ENCODE assay signal across 20 cellular contexts in the genomic region with DNA sequence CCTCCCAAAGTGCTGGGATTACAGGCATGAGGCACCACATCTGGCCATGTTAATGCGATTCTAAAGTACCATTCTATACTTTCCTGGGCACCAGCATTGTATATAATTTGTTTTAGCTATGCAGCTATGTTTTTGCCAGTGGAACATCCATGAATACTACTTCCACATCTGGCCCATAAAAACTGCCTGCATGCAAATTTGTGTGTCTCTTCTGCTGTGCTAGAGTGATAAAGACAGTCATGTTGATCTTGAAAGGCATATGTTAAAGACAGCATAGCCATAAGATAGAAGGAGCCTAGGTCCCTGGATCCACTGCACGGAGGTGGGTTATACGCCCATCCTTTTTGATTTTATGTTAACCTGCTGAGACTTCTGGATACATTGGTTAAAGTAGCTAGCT. TPM values are rescaled to one million over a fixed set of nuclear protein-coding genes. Genes with fewer than 3 reads are reported as not detected.
A peak's percentile ranks its signal among the peaks of the same experiment; 100 is the strongest.
DNase-seq lines count a peak whose midpoint lies in the region; ATAC-seq, FAIRE-seq and TF ChIP-seq lines count a peak whose summit lies in the region.
"Had no signal": no experiment of that assay in that cellular context is flagged by ENCODE, and none has a peak within 500 bp of the region (broad histone marks: within the 10 kb centered on the region; RNA-seq: fewer than 3 reads in every experiment).

No MANE protein-coding gene starts in this region.

- H3K9ac ChIP-seq in K562 (ENCODE audit: insufficient read depth in 1 of 2, low read depth in 2 of 2, low read length in 2 of 2): no peak overlapping the region
- H3K9ac ChIP-seq: BLaER1 had no signal

- CTCF ChIA-PET in A549 (lab: Yijun Ruan, JAX): interaction anchor here (0.6 to 1.2 kb wide), 2 partner anchors 33 to 34 kb away, joined by 3 read pairs; no protein-coding TSS in a partner anchor
- CTCF ChIA-PET in K562 (lab: Yijun Ruan, JAX; ENCODE audit: low intra/inter-chr PET ratio): no interaction called here

- no peak overlapping the region for H2AFZ ChIP-seq in K562 (ENCODE audit: low read depth, low read length)

- no peak for ATAC-seq in A549
- ATAC-seq in K562: peak; percentile 36; the same call in 1 of the 3 replicates
- no peak for ATAC-seq in HG03045 (IDR thresholded peaks at IDR 0.05; ENCODE audit: unreplicated experiment)
- ATAC-seq: GM12878 had no signal

- H3K9me1 ChIP-seq in K562 (ENCODE audit: control insufficient read depth, insufficient read depth, low read length): no peaks in the 10 kb centered on the region

- WGBS in A549 (ENCODE audit: missing lambda C conversion rate): 89% methylated on average over 3 of the region's 3 CpGs
- WGBS in K562 (ENCODE audit: insufficient coverage, low coverage, missing lambda C conversion rate): 75% methylated on average over 3 of the region's 3 CpGs
- 97% methylated on average over 3 of the region's 3 CpGs for WGBS in prostate gland

- intact Hi-C loops in K562 (cut with micrococcal nuclease): no loop called here
- intact Hi-C loops in prostate gland (cut with DNase I): no loop called here

- TF ChIP-seq RAD21 in A549 (conservative IDR thresholded peaks at IDR 0.05 in 1 of 2, IDR thresholded peaks at IDR 0.05 in 1 of 2) (no peak), K562 (CRISPR knock-in tag; conservative IDR thresholded peaks at IDR 0.05 in 1 of 2, IDR thresholded peaks at IDR 0.05 in 1 of 2) (no peak)

- TF ChIP-seq EP300 in A549 (IDR thresholded peaks at IDR 0.05): no peak
- TF ChIP-seq EP300 in K562 (IDR thresholded peaks at IDR 0.05; ENCODE audit: low read length): no peak

- TF ChIP-seq CTCF in A549 (IDR thresholded peaks at IDR 0.05): no peak
- no peak for TF ChIP-seq CTCF in K562 (IDR thresholded peaks at IDR 0.05 in 2 of 3, conservative IDR thresholded peaks at IDR 0.05 in 1 of 3; ENCODE audit: insufficient read depth in 2 of 3, low read depth in 1 of 3, low read length in 3 of 3)
- no peak for TF ChIP-seq CTCF in prostate gland (IDR thresholded peaks at IDR 0.05)
- no peak for TF ChIP-seq CTCF in D721Med (IDR thresholded peaks at IDR 0.05; ENCODE audit: insufficient read depth, missing control alignments)

- H3K27me3 ChIP-seq in K562 (ENCODE audit: control insufficient read depth in 2 of 2, insufficient read depth in 2 of 2, low read length in 2 of 2) (no peaks in the 10 kb centered on the region), prostate gland (replicated peaks; ENCODE audit: insufficient read depth) (no peaks in the 10 kb centered on the region)
- H3K27me3 ChIP-seq: BLaER1 had no signal

- H3K4me3 ChIP-seq in A549 (no peak overlapping the region), K562 (no peak overlapping the region), prostate gland (no peak overlapping the region)
- H3K4me3 ChIP-seq: BLaER1, GM12878 had no signal

- FAIRE-seq in A549 (lab: Jason Lieb, UNC): no peak
- no peak for FAIRE-seq in K562 (lab: Jason Lieb, UNC)
- FAIRE-seq in D721Med (lab: Jason Lieb, UNC): no peak
- FAIRE-seq: G401.6, GM12878, GM12892, GM18507 had no signal

- H3K4me2 ChIP-seq in A549 (no peak overlapping the region), K562 (ENCODE audit: insufficient read depth, low read length) (no peak overlapping the region)
- H3K4me2 ChIP-seq: BLaER1 had no signal

- in situ Hi-C loops in K562 (cut with MboI): no loop called here

- H3K9me3 ChIP-seq in A549 (no peaks in the 10 kb centered on the region), K562 (replicated peaks; ENCODE audit: control insufficient read depth, insufficient read depth, low read depth, low read length) (no peaks in the 10 kb centered on the region), prostate gland (no peaks in the 10 kb centered on the region)
- H3K9me3 ChIP-seq: BE2C, BLaER1 had no signal

- H3K27ac ChIP-seq in A549: no peak overlapping the region
- H3K27ac ChIP-seq in K562 (ENCODE audit: extremely low read depth, low read depth, low read length): no peak overlapping the region
- no peak overlapping the region for H3K27ac ChIP-seq in prostate gland
- H3K27ac ChIP-seq: 22Rv1, BLaER1 had no signal

- no TSS peak for BruUV-seq in K562 (replicated peaks; lab: Mats Ljungman, UMichigan)

- POLR2A ChIA-PET in A549 (lab: Yijun Ruan, JAX): no interaction called here
- POLR2A ChIA-PET in K562 (lab: Yijun Ruan, JAX): interaction anchor here (0.5 to 0.7 kb wide), 2 partner anchors 20 to 161 kb away, joined by 3 read pairs; no protein-coding TSS in a partner anchor

- no peaks in the 10 kb centered on the region for H3K79me2 ChIP-seq in K562 (ENCODE audit: control insufficient read depth, insufficient read depth, low read length)

- no peaks in the 10 kb centered on the region for H4K20me1 ChIP-seq in K562 (replicated peaks; ENCODE audit: control insufficient read depth, insufficient read depth, low read length)
- H4K20me1 ChIP-seq: BLaER1 had no signal

- H3K36me3 ChIP-seq in K562 (ENCODE audit: control insufficient read depth, insufficient read depth, low read length) (no peaks in the 10 kb centered on the region), prostate gland (no peaks in the 10 kb centered on the region)
- H3K36me3 ChIP-seq: BE2C, BLaER1 had no signal

- DNase-seq in A549 (ENCODE audit: low read depth in 1 of 2, low spot score in 1 of 2) (no peak), K562 (ENCODE audit: extremely low read depth in 1 of 4, low spot score in 3 of 4) (no peak), islet precursor cell (peak; percentile 2), prostate gland (ENCODE audit: low spot score) (no peak), D721Med (ENCODE audit: insufficient read length, low spot score) (no peak)
- DNase-seq: ACHN; BE2C; C1 segment of cervical spinal cord; CD4-positive, alpha-beta memory T cell; CD4-positive, CD25-positive, alpha-beta regulatory T cell; CD8-positive, alpha-beta memory T cell; COR-L47; DMS79 treated with DMSO at 0.1 percent for 48 hours had no signal

- TF ChIP-seq POLR2A in A549 (IDR thresholded peaks at IDR 0.05; ENCODE audit: low read length) (no peak), K562 (conservative IDR thresholded peaks at IDR 0.05) (no peak), prostate gland (IDR thresholded peaks at IDR 0.05) (no peak)

- no peaks in the 10 kb centered on the region for H3K4me1 ChIP-seq in A549
- H3K4me1 ChIP-seq in K562 (replicated peaks in 1 of 2; ENCODE audit: control insufficient read depth in 2 of 2, insufficient read depth in 2 of 2, low read length in 2 of 2): no peaks in the 10 kb centered on the region; a peak in 1 of 5 replicates
- H3K4me1 ChIP-seq in prostate gland (replicated peaks): no peaks in the 10 kb centered on the region
- H3K4me1 ChIP-seq: BE2C had no signal

TF ChIP-seq in A549, 52 proteins besides CTCF, POLR2A, EP300 and RAD21:
- TF ChIP-seq, protein P1, sequence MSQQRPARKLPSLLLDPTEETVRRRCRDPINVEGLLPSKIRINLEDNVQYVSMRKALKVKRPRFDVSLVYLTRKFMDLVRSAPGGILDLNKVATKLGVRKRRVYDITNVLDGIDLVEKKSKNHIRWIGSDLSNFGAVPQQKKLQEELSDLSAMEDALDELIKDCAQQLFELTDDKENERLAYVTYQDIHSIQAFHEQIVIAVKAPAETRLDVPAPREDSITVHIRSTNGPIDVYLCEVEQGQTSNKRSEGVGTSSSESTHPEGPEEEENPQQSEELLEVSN (IDR thresholded peaks at IDR 0.05; ENCODE audit: borderline replicate concordance, low read depth): no peak
- TF ChIP-seq MAFK (IDR thresholded peaks at IDR 0.05; ENCODE audit: partially characterized antibody): peak; percentile 4
TF ChIP-seq in A549: peak in this region for 1.

TF ChIP-seq in K562, 482 proteins besides CTCF, POLR2A, EP300 and RAD21 (continues in another document):
- TF ChIP-seq ZNF134 (CRISPR knock-in tag; conservative IDR thresholded peaks at IDR 0.05) (no peak), CBFA2T2 (conservative IDR thresholded peaks at IDR 0.05) (no peak), SRSF7 (optimal IDR thresholded peaks at IDR 0.05; ENCODE audit: low read depth, low read length) (no peak), ZC3H8 (IDR thresholded peaks at IDR 0.05) (no peak), C11orf30 (IDR thresholded peaks at IDR 0.05; ENCODE audit: low read depth) (peak; percentile 60), ZNF316 (IDR thresholded peaks at IDR 0.05) (peak; percentile 60), SIN3B (IDR thresholded peaks at IDR 0.05; ENCODE audit: low read depth) (no peak), MAFG (tag; conservative IDR thresholded peaks at IDR 0.05) (peak; percentile 39; the same call in 1 of the 2 replicates)

RNA-seq across cellular contexts. Expression of a gene that starts 52.3 kb away (rescaled TPM):
- 74.1 and 92.1 TPM in 2 replicates for polyA plus RNA-seq in A549 (2011; rRNA removed)
- polyA plus RNA-seq in A549 (2012; cell fraction: cytosol; rRNA removed): 25.8 and 29.8 TPM in 2 replicates
- polyA plus RNA-seq in A549 (2012; cell fraction: nucleus; rRNA removed): 16.4 and 30.2 TPM in 2 replicates
- polyA plus RNA-seq in A549 (2017; fragmentation: RNase III; extraction: RNeasy Plus Mini Kit Qiagen cat#74134 plus additional on column Dnase treatment): 44.9 to 49.1 TPM (median 48.6 TPM) in 3 replicates
- 19.4 and 20.1 TPM in 2 replicates for polyA minus RNA-seq in A549 (2011; rRNA and poly(A)+ RNA removed)
- total RNA-seq in K562 (2011; cell fraction: chromatin; rRNA removed; ENCODE audit: low replicate concordance): 2.8 and 4.8 TPM in 2 replicates
- 1.3 and 2.0 TPM in 2 replicates for total RNA-seq in K562 (2011; cell fraction: nucleolus; rRNA removed)
- 3.2 and 4.5 TPM in 2 replicates for total RNA-seq in K562 (2011; cell fraction: nucleoplasm; rRNA removed)
- 2.2 and 2.5 TPM in 2 replicates for total RNA-seq in K562 (2014; rRNA removed)
- total RNA-seq in K562 (2014; rRNA removed; fragmentation: Illumina TruSeq; extraction: Trizol): 2.0 and 2.4 TPM in 2 replicates
- total RNA-seq in K562 (2015; rRNA removed; fragmentation: Illumina TruSeq; extraction: Trizol): 2.0 and 2.5 TPM in 2 replicates
- 1.1 and 2.4 TPM in 2 replicates for total RNA-seq in K562 (2021)
- 2.4 and 4.5 TPM in 2 replicates for polyA plus RNA-seq in K562 (2011; rRNA removed)
- 1.5 and 1.7 TPM in 2 replicates for polyA plus RNA-seq in K562 (2011; cell fraction: cytosol; rRNA removed)
- polyA plus RNA-seq in K562 (2011; cell fraction: nucleus; rRNA removed): 2.4 TPM in 2 replicates
- polyA plus RNA-seq in K562 (2012): 2.3 and 2.6 TPM in 2 replicates
- polyA plus RNA-seq in K562 (2014; fragmentation: Illumina TruSeq; extraction: Trizol): 1.8 and 1.9 TPM in 2 replicates
- 1 to 10 TPM in 1 of 2 experiments, under 1 TPM in 1; 0.99 to 1.0 TPM for polyA plus RNA-seq in K562 (2014; fragmentation: Nextera tagmentation; extraction: Ambion mirVana)
- polyA plus RNA-seq in K562 (2014; rRNA removed): 4.2 and 4.3 TPM in 2 replicates
- polyA minus RNA-seq in K562 (2011; rRNA and poly(A)+ RNA removed): 1.2 and 2.1 TPM in 2 replicates
- not detected in 2 replicates for polyA minus RNA-seq in K562 (2011; cell fraction: cytosol; rRNA and poly(A)+ RNA removed)
- 0.54 and 1.2 TPM in 2 replicates for polyA minus RNA-seq in K562 (2011; cell fraction: nucleus; rRNA and poly(A)+ RNA removed)
- 10 to 100 TPM; 12.1 to 35.3 TPM for total RNA-seq in prostate gland
